ENCODE assay signal across 26 cellular contexts in genomic region chr19:14774373-14774772, GRCh38.
"Had no signal": no experiment of that assay in that cellular context is flagged by ENCODE, and none has a peak within 500 bp of the region (broad histone marks: within the 10 kb centered on the region; RNA-seq: fewer than 3 reads in every experiment).

No MANE protein-coding gene starts in this region.

- H3K36me3 Mint-ChIP-seq: activated naive CD4-positive, alpha-beta T cell treated with anti-CD3 and anti-CD28 coated beads, Interleukin-2, amount 50 U/mL, for 24 hours had no signal

- H3K9me3 Mint-ChIP-seq: activated CD4-positive, alpha-beta memory T cell treated with anti-CD3 and anti-CD28 coated beads, Interleukin-2, amount 10 ng/mL, durations not matched to agents 7 days and 5 days; activated naive CD4-positive, alpha-beta T cell treated with anti-CD3 and anti-CD28 coated beads, Interleukin-2, amount 50 U/mL, for 24 hours; activated T-cell treated with anti-CD3 and anti-CD28 coated beads, Interleukin-2, amount 50 U/mL, for 4 hours had no signal

- H3K4me3 ChIP-seq: SJCRH30 had no signal

- ATAC-seq: activated CD4-positive, alpha-beta T cell treated with anti-CD3 and anti-CD28 coated beads for 36 hours; activated T-cell treated with anti-CD3 and anti-CD28 coated beads, Interleukin-2, amount 50 U/mL, for 4 hours; Panc1 had no signal

- H3K9ac ChIP-seq: SK-N-SH had no signal

- DNase-seq: activated CD4-positive, alpha-beta memory T cell treated with anti-CD3 and anti-CD28 coated beads, Interleukin-2, amount 10 ng/mL, durations not matched to agents 7 days and 5 days; activated CD4-positive, alpha-beta T cell treated with anti-CD3 and anti-CD28 coated beads for 36 hours; activated CD4-positive, alpha-beta T cell treated with anti-CD3 and anti-CD28 coated beads, Interleukin-2, amount 50 U/mL, for 1 hour; activated CD4-positive, CD25-positive, alpha-beta regulatory T cell; activated T-cell treated with anti-CD3 and anti-CD28 coated beads, Interleukin-2, amount 50 U/mL, for 4 hours; caudate nucleus; KG1; NCI-H1092 treated with DMSO at 0.1 percent for 48 hours; NCI-H1417 treated with DMSO at 0.1 percent for 48 hours; NCI-H1694; NCI-H2029; NCI-H2107; NCI-H2171 treated with DMSO at 0.1 percent for 48 hours; NCI-H226; NCI-H510A; NCI-H526 treated with DMSO at 0.1 percent for 48 hours; NCI-H82; Right ventricle myocardium superior; RPMI8226; SJCRH30; SK-N-SH; T-helper 1 cell had no signal

- H3K27ac Mint-ChIP-seq: activated CD4-positive, alpha-beta memory T cell treated with anti-CD3 and anti-CD28 coated beads, Interleukin-2, amount 10 ng/mL, durations not matched to agents 7 days and 5 days; activated CD4-positive, alpha-beta T cell treated with anti-CD3 and anti-CD28 coated beads for 36 hours; activated naive CD4-positive, alpha-beta T cell treated with anti-CD3 and anti-CD28 coated beads, Interleukin-2, amount 50 U/mL, for 24 hours had no signal

- H3K4me2 ChIP-seq: SK-N-SH had no signal

- H3K4me3 Mint-ChIP-seq: activated CD4-positive, alpha-beta memory T cell treated with anti-CD3 and anti-CD28 coated beads, Interleukin-2, amount 10 ng/mL, durations not matched to agents 7 days and 5 days; activated CD4-positive, alpha-beta T cell treated with anti-CD3 and anti-CD28 coated beads for 36 hours; activated naive CD4-positive, alpha-beta T cell treated with anti-CD3 and anti-CD28 coated beads, Interleukin-2, amount 50 U/mL, for 24 hours; activated T-cell treated with anti-CD3 and anti-CD28 coated beads, Interleukin-2, amount 50 U/mL, for 4 hours had no signal

- H3K27me3 ChIP-seq: breast epithelium had no signal

- H3K27ac ChIP-seq: breast epithelium, SJCRH30, VCaP had no signal

- H3K36me3 ChIP-seq: breast epithelium, SJCRH30 had no signal

- H3K4me1 ChIP-seq: breast epithelium, SJCRH30 had no signal

- H3K9me3 ChIP-seq: breast epithelium, SJCRH30, SK-N-SH had no signal
